9 cellular contexts compared by ENCODE assay signal in genomic region chr3:188946837-188947236, GRCh38.
A peak's percentile ranks its signal among the peaks of the same experiment; 100 is the strongest.
DNase-seq lines count a peak whose midpoint lies in the region; ATAC-seq, FAIRE-seq and TF ChIP-seq lines count a peak whose summit lies in the region.
"Had no signal": no experiment of that assay in that cellular context is flagged by ENCODE, and none has a peak within 500 bp of the region (broad histone marks: within the 10 kb centered on the region; RNA-seq: fewer than 3 reads in every experiment).

No MANE protein-coding gene starts in this region.

- DNase-seq in cardiac muscle cell (ENCODE audit: low read depth in 1 of 2, low spot score in 1 of 2) = peak in 1 of 2 donors; percentile 57
- no peak for DNase-seq in left ventricle myocardium superior
- DNase-seq in H1 (ENCODE audit: low read depth in 1 of 2, low spot score in 2 of 2) = no peak
- DNase-seq in uterus = peak; percentile 68
- no peak for DNase-seq in Kasumi-1 (lab: John Stamatoyannopoulos, UW)
- no peak for DNase-seq in activated T-helper 1 cell treated with anti-CD3 and anti-CD28 coated beads, Interleukin-12 subunit alpha, Interleukin-12 subunit beta, Interleukin-2, Interleukin-4 antibody, amounts not matched to agents 30 ng/mL and 10 ng/mL and 1 ng/mL, durations not matched to agents 14 hours and 24 hours and 36 hours (ENCODE audit: low spot score)
- DNase-seq in CD8-positive, alpha-beta memory T cell = no peak

- 80% methylated on average over 8 of the region's 8 CpGs; no CpG with 5 or more reads in 1 of the 2 experiments for WGBS in H1 (ENCODE audit: extremely low coverage in 1 of 2, insufficient coverage in 1 of 2, insufficient read length in 1 of 2, insufficient replicate concordance in 2 of 2, low coverage in 1 of 2, low lambda C conversion rate in 2 of 2, missing lambda C conversion rate in 1 of 2), 2 experiments

- TF ChIP-seq CTCF in cardiac muscle cell (IDR thresholded peaks at IDR 0.05; ENCODE audit: low read depth, low read length) (no peak), H1 (IDR thresholded peaks at IDR 0.05; ENCODE audit: control extremely low read depth in 1 of 3, insufficient read depth in 1 of 3, low read depth in 1 of 3, low read length in 3 of 3) (no peak), uterus (IDR thresholded peaks at IDR 0.05) (no peak)

- TF ChIP-seq RAD21 in H1 (IDR thresholded peaks at IDR 0.05 in 1 of 2, conservative IDR thresholded peaks at IDR 0.05 in 1 of 2; ENCODE audit: low read depth in 2 of 2, low read length in 2 of 2) = no peak

- H3K18ac ChIP-seq in H1 (ENCODE audit: extremely low read depth, low read length) = peak overlapping the region; percentile 11; the same call in 1 of the 2 replicates

- H3K27me3 ChIP-seq in cardiac muscle cell (no peaks in the 10 kb centered on the region), H1 (replicated peaks in 1 of 4; ENCODE audit: control insufficient read depth in 3 of 4, extremely low read depth in 1 of 4, insufficient read depth in 3 of 4, low read length in 3 of 4) (peaks cover 0 to 4% (median 1%) of the 10 kb centered on the region in 4 experiments; a peak in 1 of 7 replicates), muscle layer of colon (ENCODE audit: control insufficient read depth in 1 of 2, insufficient read depth in 2 of 2, low read length in 2 of 2) (no peaks in the 10 kb centered on the region), uterus (no peaks in the 10 kb centered on the region)
- H3K27me3 ChIP-seq in CD8-positive, alpha-beta memory T cell (ENCODE audit: insufficient read depth, low read length, poor library complexity, severe bottlenecking) = no peaks in the 10 kb centered on the region

- no peak overlapping the region for H3K9ac ChIP-seq in H1 (replicated peaks in 1 of 4; ENCODE audit: extremely low read depth in 1 of 4, low read depth in 3 of 4, low read length in 3 of 4)
- peak overlapping the region; percentile 41 for H3K9ac ChIP-seq in muscle layer of colon (ENCODE audit: low read length)

- CTCF ChIA-PET in H1 (lab: Charles Lee; ENCODE audit: partially characterized antibody) = interaction anchor here (0.5 to 3.9 kb wide), 11 partner anchors 7 to 1207 kb away, joined by 3 to 41 read pairs (median 4); no protein-coding TSS in a partner anchor
- CTCF ChIA-PET in CD8-positive, alpha-beta memory T cell (lab: Charles Lee) = interaction anchor here (1.1 to 1.5 kb wide), 3 partner anchors 9 to 1207 kb away, joined by 3 to 9 read pairs (median 5); no protein-coding TSS in a partner anchor

- H3K79me1 ChIP-seq in H1 (ENCODE audit: low read depth, low read length) = no peaks in the 10 kb centered on the region

- TF ChIP-seq POLR2A in H1 (IDR thresholded peaks at IDR 0.05; ENCODE audit: control extremely low read depth in 1 of 2, low read depth in 2 of 2, low read length in 2 of 2) (no peak), uterus (IDR thresholded peaks at IDR 0.05) (no peak)

- peaks cover 3% of the 10 kb centered on the region for H3K9me3 Mint-ChIP-seq in activated T-helper 1 cell treated with anti-CD3 and anti-CD28 coated beads, Interleukin-12 subunit alpha, Interleukin-12 subunit beta, Interleukin-2, Interleukin-4 antibody, amounts not matched to agents 30 ng/mL and 10 ng/mL and 1 ng/mL, durations not matched to agents 14 hours and 24 hours and 36 hours
- no peaks in the 10 kb centered on the region for H3K9me3 Mint-ChIP-seq in CD8-positive, alpha-beta memory T cell
- H3K9me3 Mint-ChIP-seq: activated T-helper 2 cell treated with anti-CD3 and anti-CD28 coated beads, Interferon-gamma antibody, Interleukin-2, Interleukin-4, amounts not matched to agents 10 μg/mL and 5 μg/mL and 100 μg/mL, durations not matched to agents 14 hours and 24 hours and 36 hours had no signal

- H4K8ac ChIP-seq in H1 (ENCODE audit: extremely low read depth, insufficient read depth, low read length) = peak overlapping the region; percentile 66; the same call in 1 of the 2 replicates

- no peak overlapping the region for H3K27ac Mint-ChIP-seq in activated T-helper 1 cell treated with anti-CD3 and anti-CD28 coated beads, Interleukin-12 subunit alpha, Interleukin-12 subunit beta, Interleukin-2, Interleukin-4 antibody, amounts not matched to agents 30 ng/mL and 10 ng/mL and 1 ng/mL, durations not matched to agents 14 hours and 24 hours and 36 hours
- peak overlapping the region in 1 of 8 donors; percentile 23 for H3K27ac Mint-ChIP-seq in CD8-positive, alpha-beta memory T cell
- H3K27ac Mint-ChIP-seq: activated T-helper 2 cell treated with anti-CD3 and anti-CD28 coated beads, Interferon-gamma antibody, Interleukin-2, Interleukin-4, amounts not matched to agents 10 μg/mL and 5 μg/mL and 100 μg/mL, durations not matched to agents 14 hours and 24 hours and 36 hours had no signal

- peak overlapping the region; percentile 76 for H2BK15ac ChIP-seq in H1 (ENCODE audit: low read length)

- no peak overlapping the region for H3K56ac ChIP-seq in H1 (replicated peaks; ENCODE audit: insufficient read length, low read depth, low read length)

- H3K4me3 ChIP-seq in cardiac muscle cell (no peak overlapping the region), H1 (ENCODE audit: extremely low read depth in 1 of 4, insufficient read depth in 2 of 4, low read depth in 3 of 4, low read length in 4 of 4) (peak overlapping the region; percentile 49 to 71 (median 66); a peak in 7 of 8 replicates), muscle layer of colon (ENCODE audit: low read depth in 1 of 2, low read length in 2 of 2) (no peak overlapping the region), uterus (peak overlapping the region; percentile 39)
- no peak overlapping the region for H3K4me3 ChIP-seq in CD8-positive, alpha-beta memory T cell (ENCODE audit: low read length)

- TF ChIP-seq EP300 in H1 (IDR thresholded peaks at IDR 0.05; ENCODE audit: borderline replicate concordance in 1 of 2, low read depth in 2 of 2, low read length in 2 of 2) = no peak

- H3K4ac ChIP-seq in H1 (replicated peaks; ENCODE audit: insufficient read length, low read depth, low read length) = no peak overlapping the region

- H3K36me3 ChIP-seq in cardiac muscle cell (no peaks in the 10 kb centered on the region), H1 (ENCODE audit: control insufficient read depth in 2 of 4, insufficient read depth in 4 of 4, low read length in 3 of 4) (no peaks in the 10 kb centered on the region), muscle layer of colon (ENCODE audit: insufficient read depth, low read length) (no peaks in the 10 kb centered on the region), uterus (no peaks in the 10 kb centered on the region)
- no peaks in the 10 kb centered on the region for H3K36me3 ChIP-seq in CD8-positive, alpha-beta memory T cell (ENCODE audit: insufficient read depth, low read length)

- no peaks in the 10 kb centered on the region for H3K9me3 ChIP-seq in cardiac muscle cell (ENCODE audit: low read depth)
- H3K9me3 ChIP-seq in H1 (ENCODE audit: insufficient read depth in 2 of 2, low read depth in 1 of 2, low read length in 1 of 2) = no peaks in the 10 kb centered on the region
- no peaks in the 10 kb centered on the region for H3K9me3 ChIP-seq in muscle layer of colon (ENCODE audit: low read length)
- H3K9me3 ChIP-seq in uterus = no peaks in the 10 kb centered on the region
- H3K9me3 ChIP-seq in CD8-positive, alpha-beta memory T cell (ENCODE audit: low read length) = no peaks in the 10 kb centered on the region

- H3K4me3 Mint-ChIP-seq in activated T-helper 1 cell treated with anti-CD3 and anti-CD28 coated beads, Interleukin-12 subunit alpha, Interleukin-12 subunit beta, Interleukin-2, Interleukin-4 antibody, amounts not matched to agents 30 ng/mL and 10 ng/mL and 1 ng/mL, durations not matched to agents 14 hours and 24 hours and 36 hours = no peak overlapping the region
- no peak overlapping the region for H3K4me3 Mint-ChIP-seq in CD8-positive, alpha-beta memory T cell

- FAIRE-seq in H1 (lab: Jason Lieb, UNC) = no peak

- H3K4me1 ChIP-seq in cardiac muscle cell (ENCODE audit: low read depth) (peaks cover 3% of the 10 kb centered on the region), H1 (replicated peaks in 1 of 4; ENCODE audit: control insufficient read depth in 3 of 4, insufficient read depth in 4 of 4, low read length in 3 of 4) (peaks cover 3 to 12% (median 8%) of the 10 kb centered on the region in 4 experiments; a peak in 6 of 7 replicates), muscle layer of colon (ENCODE audit: insufficient read depth, low read length) (peaks cover 51% of the 10 kb centered on the region), uterus (peaks cover 10 to 15% of the 10 kb centered on the region in 2 donors)
- H3K4me1 ChIP-seq in CD8-positive, alpha-beta memory T cell (ENCODE audit: insufficient read depth, low read length) = no peaks in the 10 kb centered on the region

- peak overlapping the region; percentile 12 for H4K91ac ChIP-seq in H1 (replicated peaks; ENCODE audit: insufficient read length, low read length)

- no peaks in the 10 kb centered on the region for H3K36me3 Mint-ChIP-seq in activated T-helper 1 cell treated with anti-CD3 and anti-CD28 coated beads, Interleukin-12 subunit alpha, Interleukin-12 subunit beta, Interleukin-2, Interleukin-4 antibody, amounts not matched to agents 30 ng/mL and 10 ng/mL and 1 ng/mL, durations not matched to agents 14 hours and 24 hours and 36 hours (ENCODE audit: low read depth)
- H3K36me3 Mint-ChIP-seq in CD8-positive, alpha-beta memory T cell = peaks cover 0 to 23% (median 2%) of the 10 kb centered on the region in 3 donors

- peaks cover 4% of the 10 kb centered on the region for H3K27me3 Mint-ChIP-seq in activated T-helper 1 cell treated with anti-CD3 and anti-CD28 coated beads, Interleukin-12 subunit alpha, Interleukin-12 subunit beta, Interleukin-2, Interleukin-4 antibody, amounts not matched to agents 30 ng/mL and 10 ng/mL and 1 ng/mL, durations not matched to agents 14 hours and 24 hours and 36 hours (ENCODE audit: insufficient read depth)
- peaks cover 4 to 23% of the 10 kb centered on the region in 2 donors for H3K27me3 Mint-ChIP-seq in CD8-positive, alpha-beta memory T cell

- H3K27ac ChIP-seq in cardiac muscle cell = peak overlapping the region; percentile 83
- no peak overlapping the region; the same call in 1 of the 2 replicates for H3K27ac ChIP-seq in H1 (ENCODE audit: low read depth, low read length)
- peak overlapping the region; percentile 91 for H3K27ac ChIP-seq in muscle layer of colon (ENCODE audit: low read depth, low read length)
- H3K27ac ChIP-seq in uterus = peak overlapping the region; percentile 95 to 96
- no peak overlapping the region for H3K27ac ChIP-seq in CD8-positive, alpha-beta memory T cell (ENCODE audit: low read depth, low read length)

- POLR2A ChIA-PET in H1 (lab: Charles Lee; ENCODE audit: partially characterized antibody) = interaction anchor here (1.2 to 2.3 kb wide), 5 partner anchors 10 to 1208 kb away, joined by 3 to 13 read pairs (median 7); partner anchors contain the start of gene BCL6
- POLR2A ChIA-PET in CD8-positive, alpha-beta memory T cell (lab: Charles Lee) = no interaction called here

- ATAC-seq in left ventricle myocardium superior = no peak

- no peak overlapping the region for H3K23ac ChIP-seq in H1 (ENCODE audit: insufficient read length)

- no peak overlapping the region for H2AK5ac ChIP-seq in H1 (ENCODE audit: low read depth, low read length)

- peaks cover 31% of the 10 kb centered on the region for H3K4me1 Mint-ChIP-seq in activated T-helper 1 cell treated with anti-CD3 and anti-CD28 coated beads, Interleukin-12 subunit alpha, Interleukin-12 subunit beta, Interleukin-2, Interleukin-4 antibody, amounts not matched to agents 30 ng/mL and 10 ng/mL and 1 ng/mL, durations not matched to agents 14 hours and 24 hours and 36 hours (ENCODE audit: low read depth)
- no peaks in the 10 kb centered on the region for H3K4me1 Mint-ChIP-seq in CD8-positive, alpha-beta memory T cell

- peak overlapping the region; percentile 97 for H2AFZ ChIP-seq in H1 (ENCODE audit: low read length)

- no peak overlapping the region for H4K5ac ChIP-seq in H1 (ENCODE audit: insufficient read length, low read depth, low read length)

- H3K4me2 ChIP-seq in H1 (ENCODE audit: insufficient read depth in 1 of 2, low read depth in 2 of 2, low read length in 2 of 2) = peak overlapping the region; percentile 94 to 95

- peak overlapping the region; percentile 22; the same call in 1 of the 2 replicates for H2BK12ac ChIP-seq in H1 (ENCODE audit: low read depth, low read length)

- peak overlapping the region; percentile 73 for H2BK120ac ChIP-seq in H1 (replicated peaks; ENCODE audit: low read depth, low read length)

- intact Hi-C loops in left ventricle myocardium superior (cut with micrococcal nuclease) (loop anchor here (10.0 kb wide), 1 partner anchor 602 kb away; no protein-coding TSS in a partner anchor), uterus (cut with DNase I; ENCODE audit: low total_unique reads) (loop anchor here (5.0 kb wide), 1 partner anchor 1205 kb away; no protein-coding TSS in a partner anchor)
- intact Hi-C loops in activated T-helper 1 cell treated with anti-CD3 and anti-CD28 coated beads, Interleukin-12 subunit alpha, Interleukin-12 subunit beta, Interleukin-2, Interleukin-4 antibody, amounts not matched to agents 30 ng/mL and 10 ng/mL and 1 ng/mL, durations not matched to agents 14 hours and 24 hours and 36 hours (cut with micrococcal nuclease) = no loop called here

- no peaks in the 10 kb centered on the region for H3K79me2 ChIP-seq in H1 (ENCODE audit: control insufficient read depth in 1 of 2, insufficient read depth in 2 of 2, low read length in 2 of 2)

- 0 out of 2 replicates have a peak overlapping the region, but pooled peaks have one; percentile 2 for H2BK5ac ChIP-seq in H1 (ENCODE audit: low read depth, low read length)

- no peak overlapping the region for H3K14ac ChIP-seq in H1 (ENCODE audit: insufficient read length)

- no peak overlapping the region for H2BK20ac ChIP-seq in H1 (ENCODE audit: low read length)

- H4K20me1 ChIP-seq in H1 (replicated peaks in 1 of 2; ENCODE audit: control insufficient read depth in 1 of 2, insufficient read depth in 2 of 2, low read length in 2 of 2) = no peaks in the 10 kb centered on the region

- peaks cover 4% of the 10 kb centered on the region for H3K23me2 ChIP-seq in H1 (ENCODE audit: low read depth, low read length)

Comparison
In these comparisons a context has a peak if more than half of its experiments do, and no peak if none do; other contexts are left out.
1. DNase-seq: peak in uterus (2 of 2); none in left ventricle myocardium superior (single experiment), H1 (0 of 2), Kasumi-1 (0 of 2), activated T-helper 1 cell treated with anti-CD3 and anti-CD28 coated beads, Interleukin-12 subunit alpha, Interleukin-12 subunit beta, Interleukin-2, Interleukin-4 antibody, amounts not matched to agents 30 ng/mL and 10 ng/mL and 1 ng/mL, durations not matched to agents 14 hours and 24 hours and 36 hours (single experiment) and CD8-positive, alpha-beta memory T cell (0 of 5).
2. H3K27ac ChIP-seq: peak in cardiac muscle cell (single experiment), muscle layer of colon (single experiment) and uterus (2 of 2); none in H1 (single experiment) and CD8-positive, alpha-beta memory T cell (single experiment).
3. H3K4me3 ChIP-seq: peak in H1 (4 of 4) and uterus (2 of 2); none in cardiac muscle cell (single experiment), muscle layer of colon (0 of 2) and CD8-positive, alpha-beta memory T cell (single experiment).